ENCODE assay signal across 11 cellular contexts in the genomic region with DNA sequence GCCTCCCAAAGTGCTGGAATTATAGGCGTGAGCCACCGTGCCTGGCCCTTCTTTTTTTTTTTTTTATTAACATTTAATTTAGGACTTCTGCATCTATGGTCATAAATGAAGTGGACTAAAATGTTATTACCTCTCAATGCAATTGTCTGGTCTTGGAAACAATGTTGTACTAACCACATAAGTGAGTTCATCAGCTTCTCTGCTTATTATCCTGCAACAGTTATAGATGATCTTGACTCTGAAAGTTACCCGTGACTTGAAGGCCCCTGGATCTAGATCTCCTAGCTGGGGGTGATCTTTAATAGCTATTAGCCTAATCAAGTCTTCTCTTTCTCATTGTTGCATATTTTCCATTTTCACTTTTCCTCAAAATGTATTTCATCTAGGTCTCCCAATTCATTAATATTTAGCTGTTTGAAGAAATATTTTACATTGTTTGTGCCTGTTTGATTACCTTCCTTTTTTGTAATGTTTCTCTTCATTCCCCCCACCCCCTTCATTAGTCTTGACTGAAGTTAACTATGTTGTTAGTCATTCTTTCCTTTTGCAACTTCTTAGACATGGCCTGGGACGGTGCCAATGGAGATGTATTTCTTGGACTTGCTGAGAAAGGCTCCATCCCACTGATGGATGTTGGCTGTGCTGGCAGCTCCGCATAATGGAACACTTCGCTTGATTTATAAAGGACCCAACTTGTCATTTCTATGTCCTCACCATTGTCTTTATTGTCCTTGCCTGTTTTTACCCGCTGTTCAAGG.
DNase-seq lines count a peak whose midpoint lies in the region; ATAC-seq, FAIRE-seq and TF ChIP-seq lines count a peak whose summit lies in the region.
"Had no signal": no experiment of that assay in that cellular context is flagged by ENCODE, and none has a peak within 500 bp of the region (broad histone marks: within the 10 kb centered on the region; RNA-seq: fewer than 3 reads in every experiment).

No MANE protein-coding gene starts in this region.

- TF ChIP-seq POLR2A in suprapubic skin (IDR thresholded peaks at IDR 0.05): no peak

- intact Hi-C loops in colonic mucosa (cut with DNase I): no loop called here

- WGBS in suprapubic skin: 91% methylated on average over 7 of the region's 7 CpGs

- no peaks in the 10 kb centered on the region for H3K27me3 ChIP-seq in bronchial epithelial cell (ENCODE audit: control insufficient read depth, insufficient read depth, low read length)
- H3K27me3 ChIP-seq in suprapubic skin: no peaks in the 10 kb centered on the region
- H3K27me3 ChIP-seq in colonic mucosa: no peaks in the 10 kb centered on the region
- H3K27me3 ChIP-seq: neural progenitor cell had no signal

- TF ChIP-seq CTCF in bronchial epithelial cell (IDR thresholded peaks at IDR 0.05; ENCODE audit: insufficient read depth, low read length, severe bottlenecking) (no peak), suprapubic skin (IDR thresholded peaks at IDR 0.05) (no peak), colonic mucosa (IDR thresholded peaks at IDR 0.05) (no peak)

- no peak for FAIRE-seq in bronchial epithelial cell (lab: Jason Lieb, UNC)

- TF ChIP-seq EP300 in suprapubic skin (IDR thresholded peaks at IDR 0.05): no peak

- H3K27ac ChIP-seq in suprapubic skin (peak overlapping the region; percentile 11), colonic mucosa (no peak overlapping the region)
- H3K27ac ChIP-seq: neural progenitor cell had no signal

- H3K4me3 ChIP-seq in bronchial epithelial cell (ENCODE audit: low read depth, low read length) (no peak overlapping the region), suprapubic skin (no peak overlapping the region), colonic mucosa (no peak overlapping the region)
- H3K4me3 ChIP-seq: neural progenitor cell had no signal

- DNase-seq in HT1080 (ENCODE audit: low read depth): peak; percentile 83
- peak; percentile 82 for DNase-seq in bronchial epithelial cell (ENCODE audit: low read depth)
- peak; percentile 45 for DNase-seq in hepatic stellate cell (ENCODE audit: low spot score)
- no peak for DNase-seq in suprapubic skin (ENCODE audit: low spot score in 2 of 2)
- no peak for DNase-seq in colonic mucosa
- DNase-seq: activated CD4-positive, alpha-beta memory T cell treated with anti-CD3 and anti-CD28 coated beads, Interleukin-2, amount 10 ng/mL, durations not matched to agents 7 days and 5 days; NCI-H774 had no signal

- H3K9ac ChIP-seq in colonic mucosa (ENCODE audit: low read depth in 2 of 2, low read length in 2 of 2): no peak overlapping the region
- H3K9ac ChIP-seq: neural progenitor cell had no signal

- H3K4me1 ChIP-seq in suprapubic skin (peaks cover 10% of the 10 kb centered on the region), colonic mucosa (no peaks in the 10 kb centered on the region)
- H3K4me1 ChIP-seq: neural progenitor cell had no signal

- H3K9me3 ChIP-seq in suprapubic skin (no peaks in the 10 kb centered on the region), colonic mucosa (no peaks in the 10 kb centered on the region)

- no peak for ATAC-seq in GM18907 (IDR thresholded peaks at IDR 0.05; ENCODE audit: unreplicated experiment)
- ATAC-seq in HG03521 (IDR thresholded peaks at IDR 0.05; ENCODE audit: unreplicated experiment): no peak
- ATAC-seq in GM21825 (IDR thresholded peaks at IDR 0.05; ENCODE audit: unreplicated experiment): no peak

- no peaks in the 10 kb centered on the region for H3K36me3 ChIP-seq in bronchial epithelial cell (ENCODE audit: control insufficient read depth, insufficient read depth, low read length)
- H3K36me3 ChIP-seq in suprapubic skin: no peaks in the 10 kb centered on the region
- H3K36me3 ChIP-seq in colonic mucosa: no peaks in the 10 kb centered on the region
- H3K36me3 ChIP-seq: neural progenitor cell had no signal

Comparison
In these comparisons a context has a peak if more than half of its experiments do, and no peak if none do; other contexts are left out.
1. DNase-seq: peak in HT1080 (single experiment), bronchial epithelial cell (single experiment) and hepatic stellate cell (single experiment); none in suprapubic skin (0 of 2) and colonic mucosa (single experiment).